8 cellular contexts compared by ENCODE assay signal in genomic region chr3:157572559-157573270, GRCh38.
A peak's percentile ranks its signal among the peaks of the same experiment; 100 is the strongest.
DNase-seq lines count a peak whose midpoint lies in the region; ATAC-seq and TF ChIP-seq lines count a peak whose summit lies in the region.

No MANE protein-coding gene starts in this region.

- H3K9me3 ChIP-seq in ascending aorta, result no peaks in the 10 kb centered on the region
- no peaks in the 10 kb centered on the region for H3K9me3 ChIP-seq in testis

- H3K4me1 ChIP-seq in ascending aorta (no peaks in the 10 kb centered on the region), testis (no peaks in the 10 kb centered on the region)

- H3K4me3 ChIP-seq in ascending aorta (no peak overlapping the region), testis (no peak overlapping the region)

- DNase-seq in COR-L47 (lab: John Stamatoyannopoulos, UW) (peak; percentile 82), NCI-H2227 (lab: John Stamatoyannopoulos, UW; ENCODE audit: unreplicated experiment) (peak; percentile 41), ascending aorta (ENCODE audit: low spot score in 2 of 2) (no peak), iPS-NIHi11 (ENCODE audit: low spot score) (peak; percentile 73), testis (peak; percentile 43)

- no peak for TF ChIP-seq POLR2A in testis (IDR thresholded peaks at IDR 0.05)

- H3K27ac ChIP-seq in ascending aorta, result no peak overlapping the region
- H3K27ac ChIP-seq in testis, result no peak overlapping the region

- 54 to 59% methylated on average over 8 of the region's 8 CpGs for WGBS in testis, 2 donors

- ATAC-seq in GM18873 (IDR thresholded peaks at IDR 0.05; ENCODE audit: low FRiP score, unreplicated experiment) (peak; percentile 62), HG03175 (IDR thresholded peaks at IDR 0.05; ENCODE audit: unreplicated experiment) (peak; percentile 63), HG02759 (IDR thresholded peaks at IDR 0.05; ENCODE audit: unreplicated experiment) (no peak)

- H3K36me3 ChIP-seq in ascending aorta (no peaks in the 10 kb centered on the region), testis (ENCODE audit: low read depth, missing control alignments) (no peaks in the 10 kb centered on the region)

- TF ChIP-seq CTCF in ascending aorta (IDR thresholded peaks at IDR 0.05), result peak; percentile 29 to 71 (median 59)
- TF ChIP-seq CTCF in testis (IDR thresholded peaks at IDR 0.05), result peak; percentile 76 to 90 (median 78)

- H3K27me3 ChIP-seq in ascending aorta (no peaks in the 10 kb centered on the region), testis (no peaks in the 10 kb centered on the region)

- intact Hi-C loops in ascending aorta (cut with DNase I), result loop anchor here (1.0 kb wide), 1 partner anchor 40 kb away; no protein-coding TSS in a partner anchor
- intact Hi-C loops in testis (cut with DNase I; ENCODE audit: low total_unique reads), result no loop called here

Comparison
In these comparisons a context has a peak if more than half of its experiments do, and no peak if none do; other contexts are left out.
1. DNase-seq: peak in COR-L47 (single experiment), NCI-H2227 (single experiment), iPS-NIHi11 (single experiment) and testis (single experiment); none in ascending aorta (0 of 2).